ENCODE assay signal across 7 cellular contexts in the genomic region with DNA sequence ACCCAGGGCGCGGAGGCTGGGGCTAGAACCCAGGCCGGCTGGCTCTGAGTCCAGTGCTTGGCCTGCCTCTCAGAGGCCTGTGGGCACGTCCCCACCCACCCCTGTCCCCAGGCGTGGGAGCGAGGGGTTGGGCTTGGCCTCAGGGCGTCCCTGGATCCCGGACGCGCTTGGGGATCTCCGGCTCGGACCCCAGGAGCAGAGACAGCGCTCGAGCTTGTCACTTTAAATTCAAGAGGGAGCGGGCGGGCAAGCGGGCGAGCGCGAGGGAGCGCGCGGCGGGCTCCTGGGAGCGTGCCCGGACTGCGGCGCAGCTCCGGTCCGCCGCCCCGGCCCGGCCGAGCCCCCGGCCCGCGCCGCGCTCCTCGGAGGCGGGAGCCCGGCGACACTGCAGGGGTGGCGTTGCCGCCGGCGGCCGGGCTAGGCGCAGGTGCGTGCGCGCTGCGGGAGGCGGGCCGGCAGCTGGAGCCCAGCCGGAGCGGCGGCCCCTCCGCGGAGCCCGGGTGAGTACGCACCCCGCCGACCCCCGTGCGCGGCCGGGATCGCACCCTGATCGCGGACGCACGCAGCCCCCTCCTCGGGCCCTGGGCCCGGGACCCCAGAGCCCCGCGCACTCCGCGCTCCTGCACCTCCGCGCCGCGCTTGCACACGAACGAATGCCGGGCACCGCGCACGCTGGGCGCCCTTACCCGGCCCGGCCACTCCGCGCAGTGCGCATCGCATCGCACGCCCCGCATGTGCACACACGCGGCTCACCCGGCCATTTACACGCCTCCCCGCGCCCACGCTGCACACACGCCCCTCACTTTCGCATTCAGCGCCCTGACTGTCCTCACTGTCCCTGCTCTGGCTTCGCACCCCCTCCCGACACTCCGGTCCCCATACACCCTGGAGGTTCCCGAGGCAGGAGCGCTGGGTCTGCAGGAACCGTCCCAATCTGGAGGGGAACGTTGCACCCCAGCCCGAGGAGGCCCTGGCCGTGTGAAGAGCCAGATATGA. TPM values are rescaled to one million over a fixed set of nuclear protein-coding genes. Genes with fewer than 3 reads are reported as not detected.
DNase-seq lines count a peak whose midpoint lies in the region; ATAC-seq and TF ChIP-seq lines count a peak whose summit lies in the region.

TSS of gene SYT12 (plus strand) at position 174 of the 996 bp plus-strand sequence. CDS start 7,011 bp downstream, outside the sequence.

- H3K27ac ChIP-seq in HCT116 (ENCODE audit: low read depth, low read length) (peak within 1 kb of the TSS; percentile 70), fibroblast of lung (ENCODE audit: insufficient read depth, low read length) (no peak within 1 kb of the TSS)

- H3K36me3 Mint-ChIP-seq in osteocyte (ENCODE audit: unreplicated experiment) = no peaks in the 10 kb centered on the region

- H3K4me2 ChIP-seq in HCT116 (ENCODE audit: low read length) = peak within 1 kb of the TSS; percentile 72
- peak within 1 kb of the TSS; percentile 73 for H3K4me2 ChIP-seq in fibroblast of lung (ENCODE audit: extremely low read depth, insufficient read depth, low read length)

- H3K36me3 ChIP-seq in HCT116 (ENCODE audit: control insufficient read depth in 1 of 2, insufficient read depth in 2 of 2, low read length in 2 of 2) = no peaks in the 10 kb centered on the region
- no peaks in the 10 kb centered on the region for H3K36me3 ChIP-seq in fibroblast of lung (ENCODE audit: control insufficient read depth, insufficient read depth, low read length)

- CTCF ChIA-PET in HCT116 (lab: Charles Lee) = interaction anchor here (0.7 to 1.7 kb wide), 2 partner anchors 18 to 143 kb away, joined by 3 to 4 read pairs; no protein-coding TSS in a partner anchor

- H3K79me2 ChIP-seq in HCT116 (ENCODE audit: insufficient read depth, low read length) (no peaks in the 10 kb centered on the region), fibroblast of lung (ENCODE audit: control insufficient read depth, insufficient read depth, low read length) (no peaks in the 10 kb centered on the region)

- H3K4me3 Mint-ChIP-seq in osteocyte (ENCODE audit: unreplicated experiment) = peak within 1 kb of the TSS; percentile 76

- POLR2A ChIA-PET in HCT116 (lab: Charles Lee) = interaction anchor here (0.6 to 1.0 kb wide), 3 partner anchors 10 to 607 kb away, joined by 3 to 5 read pairs (median 3); partner anchors contain the start of gene NUDT8

- H3K4me1 Mint-ChIP-seq in osteocyte (ENCODE audit: unreplicated experiment) = peaks cover 18% of the 10 kb centered on the region

- H4K20me1 ChIP-seq in HCT116 (ENCODE audit: insufficient read depth) (no peaks in the 10 kb centered on the region), fibroblast of lung (ENCODE audit: control insufficient read depth, extremely low read depth, insufficient read depth, low read length) (no peaks in the 10 kb centered on the region)

- TF ChIP-seq POLR2A in HCT116 (IDR thresholded peaks at IDR 0.05; ENCODE audit: borderline replicate concordance, extremely low read depth, insufficient read depth, insufficient read length) = no peak

- peak within 1 kb of the TSS; percentile 27 for H3K27ac Mint-ChIP-seq in osteocyte (ENCODE audit: unreplicated experiment)

- no peak for TF ChIP-seq RAD21 in HCT116 (IDR thresholded peaks at IDR 0.05; ENCODE audit: low read depth)

- intact Hi-C loops in HCT116 (cut with micrococcal nuclease) = loop anchor here (5.0 kb wide), 3 partner anchors 36 to 616 kb away; no protein-coding TSS in a partner anchor

- H3K27me3 ChIP-seq in HCT116 (ENCODE audit: insufficient read depth, low read length) = no peaks in the 10 kb centered on the region
- peaks cover 13% of the 10 kb centered on the region for H3K27me3 ChIP-seq in fibroblast of lung (ENCODE audit: control insufficient read depth, insufficient read depth, low read length)

- no peaks in the 10 kb centered on the region for H3K9me3 ChIP-seq in HCT116 (ENCODE audit: control insufficient read depth in 1 of 2, insufficient read depth in 1 of 2, low read depth in 1 of 2, low read length in 2 of 2)
- no peaks in the 10 kb centered on the region for H3K9me3 ChIP-seq in fibroblast of lung (ENCODE audit: control insufficient read depth, insufficient read depth, low read depth, low read length)

- peak within 1 kb of the TSS; percentile 47 for H3K9ac ChIP-seq in HCT116 (ENCODE audit: low read length)
- no peak within 1 kb of the TSS for H3K9ac ChIP-seq in fibroblast of lung (ENCODE audit: insufficient read depth, low read length)

- no peaks in the 10 kb centered on the region for H3K9me3 Mint-ChIP-seq in osteocyte (ENCODE audit: unreplicated experiment)

- H2AFZ ChIP-seq in HCT116 (ENCODE audit: low read depth, low read length, poor library complexity, severe bottlenecking) = peak within 1 kb of the TSS; percentile 30
- H2AFZ ChIP-seq in fibroblast of lung (ENCODE audit: low read length) = no peak within 1 kb of the TSS

- H3K4me3 ChIP-seq in HCT116 (replicated peaks in 1 of 2; ENCODE audit: low read depth in 1 of 2, low read length in 2 of 2) (peak within 1 kb of the TSS; percentile 37 to 55), WI38 (ENCODE audit: low read depth, low read length) (peak within 1 kb of the TSS; percentile 46), fibroblast of lung (replicated peaks in 1 of 4; ENCODE audit: control extremely low read depth in 1 of 4, insufficient read depth in 1 of 4, low read depth in 3 of 4, low read length in 4 of 4) (peak within 1 kb of the TSS in 1 of 4 experiments; percentile 40)

- RAD21 ChIA-PET in HCT116 (lab: Charles Lee; ENCODE audit: low non-redundant PET in 1 of 2, low total read pairs in 2 of 2, uncharacterized antibody in 2 of 2, unreplicated experiment in 2 of 2) = interaction anchor here (0.6 to 1.8 kb wide), 4 partner anchors 29 to 638 kb away, joined by 3 to 6 read pairs (median 4); no protein-coding TSS in a partner anchor

- no peaks in the 10 kb centered on the region for H3K9me2 ChIP-seq in HCT116 (ENCODE audit: insufficient read depth)

- H3K27me3 Mint-ChIP-seq in osteocyte (ENCODE audit: unreplicated experiment) = no peaks in the 10 kb centered on the region

- DNase-seq in HCT116 (ENCODE audit: low read depth, low spot score) (no peak), fibroblast of lung (ENCODE audit: low read depth in 2 of 2) (peak in 1 of 2 donors; percentile 45), osteocyte (ENCODE audit: extremely low spot score, unreplicated experiment) (no peak)

- ATAC-seq in HCT116 (peak; percentile 47), HG03342 (IDR thresholded peaks at IDR 0.05; ENCODE audit: unreplicated experiment) (no peak), HG03196 (IDR thresholded peaks at IDR 0.05; ENCODE audit: unreplicated experiment) (no peak), GM19351 (IDR thresholded peaks at IDR 0.05; ENCODE audit: unreplicated experiment) (no peak)

- H3K4me1 ChIP-seq in HCT116 (ENCODE audit: control insufficient read depth in 1 of 2, insufficient read depth in 2 of 2, low read length in 2 of 2) (peaks cover 40 to 49% of the 10 kb centered on the region in 2 experiments), fibroblast of lung (ENCODE audit: control insufficient read depth, extremely low read depth, insufficient read depth, low read length) (no peaks in the 10 kb centered on the region)

- no TSS peak for BruUV-seq in HCT116 (replicated peaks; lab: Mats Ljungman, UMichigan)

- TF ChIP-seq CTCF in HCT116 (IDR thresholded peaks at IDR 0.05 in 2 of 3, conservative IDR thresholded peaks at IDR 0.05 in 1 of 3; ENCODE audit: borderline replicate concordance in 1 of 3, insufficient read depth in 1 of 3, low read depth in 2 of 3, low read length in 2 of 3) = no peak
- TF ChIP-seq CTCF in WI38 (IDR thresholded peaks at IDR 0.05; ENCODE audit: low read depth, low read length) = no peak
- TF ChIP-seq CTCF in fibroblast of lung (conservative IDR thresholded peaks at IDR 0.05 in 1 of 2, IDR thresholded peaks at IDR 0.05 in 1 of 2; ENCODE audit: low read depth in 1 of 2, low read length in 2 of 2) = no peak
- no peak for TF ChIP-seq CTCF in osteocyte (IDR thresholded peaks at IDR 0.05)

TF ChIP-seq in HCT116, 20 proteins besides CTCF, POLR2A, EP300 and RAD21:
- TF ChIP-seq POLR2AphosphoS5 (IDR thresholded peaks at IDR 0.05; ENCODE audit: low read depth, low read length) = 0 out of 2 replicates have a peak, but pooled peaks have one; percentile 24
- TF ChIP-seq MAX (IDR thresholded peaks at IDR 0.05) = no peak
- TF ChIP-seq EZH2phosphoT487 (IDR thresholded peaks at IDR 0.05; ENCODE audit: borderline replicate concordance) = no peak
- TF ChIP-seq ZFX (IDR thresholded peaks at IDR 0.05) = peak; percentile 32; the same call in 1 of the 2 replicates
- no peak for TF ChIP-seq CEBPB (IDR thresholded peaks at IDR 0.05; ENCODE audit: low read depth)
- TF ChIP-seq CBX3 (IDR thresholded peaks at IDR 0.05; ENCODE audit: low read depth) = no peak
- no peak for TF ChIP-seq YY1 (IDR thresholded peaks at IDR 0.05; ENCODE audit: extremely low read depth, insufficient replicate concordance, low read depth, low read length)

RNA-seq across cellular contexts. Expression of gene SYT12, which starts in this region (rescaled TPM):
- 4.3 TPM for total RNA-seq in HCT116 (2021; ENCODE audit: unreplicated experiment)
- polyA plus RNA-seq in HCT116 (2012) = 4.7 and 4.8 TPM in 2 replicates
- total RNA-seq in fibroblast of lung = under 0.01 and 0.26 TPM in 2 replicates
- polyA plus RNA-seq in fibroblast of lung = 0.07 TPM in 1 of 2 replicates, not detected in the other
- 0.21 TPM in 1 of 2 replicates, not detected in the other for polyA plus RNA-seq in fibroblast of lung (2012)
- 0.12 and 0.15 TPM in 2 replicates for polyA minus RNA-seq in fibroblast of lung (ENCODE audit: low replicate concordance)
- total RNA-seq in osteocyte = 1.4 and 1.7 TPM in 2 replicates
